Comparison of ENCODE assay signal across 21 cellular contexts in genomic region chr16:11141409-11142260, GRCh38.
DNase-seq lines count a peak whose midpoint lies in the region; TF ChIP-seq lines count a peak whose summit lies in the region.
"Had no signal": no experiment of that assay in that cellular context is flagged by ENCODE, and none has a peak within 500 bp of the region (broad histone marks: within the 10 kb centered on the region; RNA-seq: fewer than 3 reads in every experiment).

No MANE protein-coding gene starts in this region.

- H3K4me3 ChIP-seq in left ventricle myocardium inferior, result no peak overlapping the region
- no peak overlapping the region for H3K4me3 ChIP-seq in NT2/D1 (ENCODE audit: insufficient read length, low read depth)
- no peak overlapping the region for H3K4me3 ChIP-seq in skeletal muscle tissue (ENCODE audit: low read length in 3 of 3)
- H3K4me3 ChIP-seq: ascending aorta, left lung, MG63 had no signal

- TF ChIP-seq CTCF in left ventricle myocardium inferior (IDR thresholded peaks at IDR 0.05; ENCODE audit: borderline replicate concordance) (no peak), endothelial cell (IDR thresholded peaks at IDR 0.05; ENCODE audit: unreplicated experiment) (no peak)

- peaks cover 8% of the 10 kb centered on the region for H3K27me3 Mint-ChIP-seq in endothelial cell (ENCODE audit: unreplicated experiment)
- H3K27me3 Mint-ChIP-seq: central memory CD8-positive, alpha-beta T cell; IgD-negative memory B cell; type B pancreatic cell had no signal

- H3K27ac ChIP-seq in left ventricle myocardium inferior (replicated peaks), result peak overlapping the region; percentile 51
- no peak overlapping the region for H3K27ac ChIP-seq in skeletal muscle tissue (ENCODE audit: low read depth, low read length)
- H3K27ac ChIP-seq: ascending aorta, epithelial cell of prostate, left lung, parathyroid adenoma had no signal

- H3K27me3 ChIP-seq in left ventricle myocardium inferior (ENCODE audit: low read depth) (no peaks in the 10 kb centered on the region), NT2/D1 (ENCODE audit: insufficient read depth, insufficient read length) (no peaks in the 10 kb centered on the region), skeletal muscle tissue (ENCODE audit: control insufficient read depth in 3 of 3, insufficient read depth in 3 of 3, low read length in 3 of 3) (no peaks in the 10 kb centered on the region)
- H3K27me3 ChIP-seq: ascending aorta, left lung, MG63 had no signal

- intact Hi-C loops in left ventricle myocardium inferior (cut with micrococcal nuclease) (no loop called here), cardiac septum (cut with DNase I) (no loop called here)

- peaks cover 17% of the 10 kb centered on the region for H3K36me3 Mint-ChIP-seq in endothelial cell (ENCODE audit: low read depth, unreplicated experiment)
- H3K36me3 Mint-ChIP-seq: type B pancreatic cell had no signal

- H3K36me3 ChIP-seq in left ventricle myocardium inferior (no peaks in the 10 kb centered on the region), NT2/D1 (ENCODE audit: insufficient read depth, insufficient read length, low read length) (no peaks in the 10 kb centered on the region), skeletal muscle tissue (ENCODE audit: control insufficient read depth in 3 of 3, insufficient read depth in 3 of 3, low read length in 3 of 3) (peaks cover 0 to 2% (median 0%) of the 10 kb centered on the region in 3 donors)
- H3K36me3 ChIP-seq: ascending aorta, left lung had no signal

- H3K4me1 ChIP-seq in left ventricle myocardium inferior, result peaks cover 66% of the 10 kb centered on the region
- peaks cover 24% of the 10 kb centered on the region for H3K4me1 ChIP-seq in NT2/D1 (ENCODE audit: insufficient read depth, insufficient read length)
- peaks cover 27 to 54% (median 54%) of the 10 kb centered on the region in 3 donors for H3K4me1 ChIP-seq in skeletal muscle tissue (ENCODE audit: control insufficient read depth in 3 of 3, insufficient read depth in 3 of 3, low read length in 3 of 3)
- H3K4me1 ChIP-seq: parathyroid adenoma had no signal

- H3K27ac Mint-ChIP-seq in endothelial cell (ENCODE audit: unreplicated experiment), result peak overlapping the region; percentile 78
- H3K27ac Mint-ChIP-seq: IgD-negative memory B cell, nephron progenitor cell, type B pancreatic cell had no signal

- DNase-seq in left ventricle myocardium inferior, result no peak
- no peak for DNase-seq in cardiac septum (ENCODE audit: low spot score)
- no peak for DNase-seq in NT2/D1 (ENCODE audit: low read depth, low spot score)
- no peak for DNase-seq in endothelial cell (ENCODE audit: low spot score)
- no peak for DNase-seq in DMS 273 treated with DMSO at 0.1 percent for 48 hours (lab: John Stamatoyannopoulos, UW)
- DNase-seq in anterior cingulate cortex (lab: John Stamatoyannopoulos, UW), result no peak
- DNase-seq: activated naive CD4-positive, alpha-beta T cell; activated T-cell treated with anti-CD3 and anti-CD28 coated beads, Interleukin-2, amount 50 U/mL, for 4 hours; left lung; MG63; NCI-H774; nephron progenitor cell; stimulated activated CD4-positive, alpha-beta T cell treated with anti-CD3 and anti-CD28 coated beads, Interleukin-15, amount 100 ng/mL, for 24 hours; T-helper 9 cell had no signal

- peak overlapping the region; percentile 38 for H3K9ac ChIP-seq in NT2/D1 (ENCODE audit: insufficient read length, low read depth)
- H3K9ac ChIP-seq in skeletal muscle tissue (ENCODE audit: low read depth in 1 of 3, low read length in 3 of 3), result peak overlapping the region in 2 of 3 donors; percentile 9 to 50
- H3K9ac ChIP-seq: parathyroid adenoma had no signal

- peaks cover 39% of the 10 kb centered on the region for H3K4me1 Mint-ChIP-seq in endothelial cell (ENCODE audit: unreplicated experiment)

- H3K9me3 ChIP-seq in left ventricle myocardium inferior (replicated peaks) (no peaks in the 10 kb centered on the region), NT2/D1 (ENCODE audit: insufficient read depth, low read length) (no peaks in the 10 kb centered on the region), skeletal muscle tissue (ENCODE audit: control insufficient read depth in 3 of 3, low read length in 3 of 3) (no peaks in the 10 kb centered on the region)
- H3K9me3 ChIP-seq: ascending aorta, left lung, MG63 had no signal

- H3K9me3 Mint-ChIP-seq in endothelial cell (ENCODE audit: unreplicated experiment), result no peaks in the 10 kb centered on the region
- H3K9me3 Mint-ChIP-seq: activated T-cell treated with anti-CD3 and anti-CD28 coated beads, Interleukin-2, amount 50 U/mL, for 4 hours; central memory CD8-positive, alpha-beta T cell; IgD-negative memory B cell; nephron progenitor cell; type B pancreatic cell had no signal

- peak overlapping the region; percentile 25 for H3K4me3 Mint-ChIP-seq in endothelial cell (ENCODE audit: unreplicated experiment)
- H3K4me3 Mint-ChIP-seq: activated T-cell treated with anti-CD3 and anti-CD28 coated beads, Interleukin-2, amount 50 U/mL, for 4 hours; central memory CD8-positive, alpha-beta T cell; nephron progenitor cell; type B pancreatic cell had no signal
